ENCODE assay signal across 7 cellular contexts in genomic region chrX:154408659-154409221, GRCh38. TPM values are rescaled to one million over a fixed set of nuclear protein-coding genes. Genes with fewer than 3 reads are reported as not detected.
DNase-seq lines count a peak whose midpoint lies in the region; ATAC-seq and TF ChIP-seq lines count a peak whose summit lies in the region.

No MANE protein-coding gene starts in this region.

- no peaks in the 10 kb centered on the region for H3K27me3 ChIP-seq in RWPE2 (ENCODE audit: insufficient read depth, poor library complexity, severe bottlenecking)
- H3K27me3 ChIP-seq in spleen (replicated peaks in 1 of 7) = no peaks in the 10 kb centered on the region

- TF ChIP-seq CTCF in RWPE2 (IDR thresholded peaks at IDR 0.05; ENCODE audit: poor library complexity, severe bottlenecking) (no peak), fibroblast of villous mesenchyme (IDR thresholded peaks at IDR 0.05; ENCODE audit: insufficient read depth, low read depth, low read length) (no peak), spleen (IDR thresholded peaks at IDR 0.05 in 8 of 11, conservative IDR thresholded peaks at IDR 0.05 in 3 of 11) (no peak)

- H3K4me3 ChIP-seq in RWPE2 (ENCODE audit: severe bottlenecking) (peak overlapping the region; percentile 33), fibroblast of villous mesenchyme (ENCODE audit: low read depth, low read length) (peak overlapping the region; percentile 62), spleen (peak overlapping the region; percentile 0 to 63 (median 28))

- peak; percentile 5 for ATAC-seq in GM21723 (IDR thresholded peaks at IDR 0.05; ENCODE audit: unreplicated experiment)
- ATAC-seq in RWPE2 (ENCODE audit: low read depth) = peak; percentile 14

- H3K36me3 ChIP-seq in RWPE2 (ENCODE audit: low read depth) (0 out of 2 replicates have a peak, but pooled peaks cover 7% of the 10 kb centered on the region), spleen (peaks cover 0 to 24% (median 0%) of the 10 kb centered on the region in 6 donors)

- DNase-seq in RWPE2 (ENCODE audit: low spot score) (no peak), fibroblast of villous mesenchyme (ENCODE audit: low read depth) (no peak), spleen (no peak), anterior cingulate cortex (lab: John Stamatoyannopoulos, UW) (no peak), islet precursor cell (no peak)
- DNase-seq in activated CD4-positive, CD25-positive, alpha-beta regulatory T cell (lab: John Stamatoyannopoulos, UW) = no peak

- intact Hi-C loops in spleen (cut with DNase I; ENCODE audit: low total_unique reads) = no loop called here

- no peak for TF ChIP-seq POLR2A in spleen (IDR thresholded peaks at IDR 0.05)

- 23 to 60% (median 33%) methylated on average over 6 to 10 of the region's 10 CpGs for WGBS in spleen, 5 donors

- H3K27ac ChIP-seq in RWPE2 (ENCODE audit: poor library complexity, severe bottlenecking) (peak overlapping the region; percentile 88), spleen (peak overlapping the region; percentile 3 to 98 (median 85))

- peaks cover 3% of the 10 kb centered on the region for H3K4me1 ChIP-seq in RWPE2 (ENCODE audit: insufficient read depth, poor library complexity, severe bottlenecking)
- peaks cover 0 to 52% (median 36%) of the 10 kb centered on the region in 6 donors for H3K4me1 ChIP-seq in spleen

- H3K9me3 ChIP-seq in RWPE2 (ENCODE audit: severe bottlenecking) (no peaks in the 10 kb centered on the region), spleen (no peaks in the 10 kb centered on the region)

RNA-seq across cellular contexts. Expression of gene DNASE1L1, which starts 0.3 kb away (rescaled TPM):
- total RNA-seq in fibroblast of villous mesenchyme (45.4 and 53.5 TPM in 2 replicates), spleen (10 to 100 TPM; 25.9 to 54.5 (median 43.5) TPM)
- polyA plus RNA-seq in spleen = 10 to 100 TPM; 18.1 to 26.5 (median 22.5) TPM

RNA-seq across cellular contexts. Expression of gene TAFAZZIN, which starts 2.6 kb away (rescaled TPM):
- total RNA-seq in fibroblast of villous mesenchyme = 15.5 and 17.4 TPM in 2 replicates
- 100 to 1,000 TPM in 1 of 7 donors, 10 to 100 TPM in 6; 70.1 to 107 (median 76.3) TPM for total RNA-seq in spleen
- 100 to 1,000 TPM in 2 of 3 donors, 10 to 100 TPM in 1; 65.7 to 135 (median 115) TPM for polyA plus RNA-seq in spleen

RNA-seq across cellular contexts. Expression of gene RPL10, which starts 10.6 kb away (rescaled TPM):
- total RNA-seq in fibroblast of villous mesenchyme = 1,310 and 1,322 TPM in 2 replicates
- total RNA-seq in spleen = 1,000 to 10,000 TPM; 2,711 to 4,089 (median 3,238) TPM
- polyA plus RNA-seq in spleen = 1,000 to 10,000 TPM; 6,919 to 9,324 (median 8,870) TPM

RNA-seq across cellular contexts. Expression of gene ATP6AP1, which starts 19.7 kb away (rescaled TPM):
- total RNA-seq in fibroblast of villous mesenchyme (72.5 and 91.8 TPM in 2 replicates), spleen (100 to 1,000 TPM in 3 of 7 donors, 10 to 100 TPM in 4; 80.3 to 127 (median 99.9) TPM)
- polyA plus RNA-seq in spleen = 10 to 100 TPM; 34.2 to 62.3 (median 44.1) TPM

RNA-seq across cellular contexts. Expression of gene GDI1, which starts 28.2 kb away (rescaled TPM):
- 81.8 and 106 TPM in 2 replicates for total RNA-seq in fibroblast of villous mesenchyme
- total RNA-seq in spleen = 100 to 1,000 TPM in 6 of 7 donors, 10 to 100 TPM in 1; 88.7 to 137 (median 111) TPM
- polyA plus RNA-seq in spleen = 100 to 1,000 TPM in 2 of 3 donors, 10 to 100 TPM in 1; 56.2 to 125 (median 107) TPM
